ENCODE assay signal across 1 cellular context in genomic region chr20:58388882-58389323, GRCh38.
A peak's percentile ranks its signal among the peaks of the same experiment; 100 is the strongest.
TF ChIP-seq lines count a peak whose summit lies in the region.

Gene VAPB (plus strand): TSS chr20:58389229. CDS start chr20:58389460, 231 bp downstream.

TF ChIP-seq in HepG2, 621 proteins besides CTCF, POLR2A, EP300 and RAD21 (continued from another document and continues in another):
- no peak; the same call in 1 of the 2 replicates for TF ChIP-seq ARID5B (CRISPR knock-in tag; IDR thresholded peaks at IDR 0.05)
- no peak for TF ChIP-seq NPAS2 (CRISPR knock-in tag; IDR thresholded peaks at IDR 0.05; ENCODE audit: borderline replicate concordance)
- TF ChIP-seq ZNF564 (CRISPR knock-in tag; IDR thresholded peaks at IDR 0.05) = peak; percentile 71; the same call in 1 of the 2 replicates
- no peak for TF ChIP-seq PCBP2 (optimal IDR thresholded peaks at IDR 0.05; ENCODE audit: low read depth, low read length, poor library complexity, severe bottlenecking)
- no peak for TF ChIP-seq BATF2 (CRISPR knock-in tag; IDR thresholded peaks at IDR 0.05)
- TF ChIP-seq MAFK (conservative IDR thresholded peaks at IDR 0.05 in 1 of 2, IDR thresholded peaks at IDR 0.05 in 1 of 2; ENCODE audit: low read length in 2 of 2) = no peak
- no peak for TF ChIP-seq ZNF354B (CRISPR knock-in tag; IDR thresholded peaks at IDR 0.05)
- peak; percentile 87; the same call in 1 of the 2 replicates for TF ChIP-seq SNAPC2 (CRISPR knock-in tag; IDR thresholded peaks at IDR 0.05)
- TF ChIP-seq NCOR1 (IDR thresholded peaks at IDR 0.05; ENCODE audit: borderline replicate concordance, low read length) = no peak
- peak; percentile 94 for TF ChIP-seq ZNF607 (CRISPR knock-in tag; IDR thresholded peaks at IDR 0.05; ENCODE audit: borderline replicate concordance)
- TF ChIP-seq TARDBP (CRISPR knock-in tag; IDR thresholded peaks at IDR 0.05) = peak; percentile 88
- TF ChIP-seq ZNF747 (CRISPR knock-in tag; IDR thresholded peaks at IDR 0.05; ENCODE audit: borderline replicate concordance) = no peak
- no peak for TF ChIP-seq TOE1 (CRISPR knock-in tag; IDR thresholded peaks at IDR 0.05)
- TF ChIP-seq FUBP1 (CRISPR knock-in tag; IDR thresholded peaks at IDR 0.05; ENCODE audit: borderline replicate concordance) = no peak
- no peak for TF ChIP-seq CCAR2 (optimal IDR thresholded peaks at IDR 0.05; ENCODE audit: low read depth, low read length)
- no peak for TF ChIP-seq TIGD3 (CRISPR knock-in tag; IDR thresholded peaks at IDR 0.05; ENCODE audit: borderline replicate concordance)
- TF ChIP-seq GLMP (CRISPR knock-in tag; IDR thresholded peaks at IDR 0.05; ENCODE audit: borderline replicate concordance) = no peak
- no peak for TF ChIP-seq SATB2 (CRISPR knock-in tag; IDR thresholded peaks at IDR 0.05)
- peak; percentile 71; the same call in 1 of the 2 replicates for TF ChIP-seq ZNF580 (CRISPR knock-in tag; IDR thresholded peaks at IDR 0.05; ENCODE audit: borderline replicate concordance, low read depth)
- no peak; the same call in 1 of the 2 replicates for TF ChIP-seq MTERF4 (CRISPR knock-in tag; IDR thresholded peaks at IDR 0.05)
- TF ChIP-seq ZNF567 (CRISPR knock-in tag; IDR thresholded peaks at IDR 0.05; ENCODE audit: borderline replicate concordance) = no peak
- TF ChIP-seq ZNF446 (CRISPR knock-in tag; IDR thresholded peaks at IDR 0.05) = no peak
- peak; percentile 99 for TF ChIP-seq GMEB2 (CRISPR knock-in tag; IDR thresholded peaks at IDR 0.05; ENCODE audit: low read depth)
- TF ChIP-seq ZNF136 (CRISPR knock-in tag; IDR thresholded peaks at IDR 0.05; ENCODE audit: low read depth) = no peak
- no peak; the same call in 1 of the 2 replicates for TF ChIP-seq ZFY (CRISPR knock-in tag; IDR thresholded peaks at IDR 0.05)
- TF ChIP-seq TCF12 (IDR thresholded peaks at IDR 0.05) = no peak
- TF ChIP-seq TCF12 (CRISPR knock-in tag; IDR thresholded peaks at IDR 0.05) = no peak
- peak; percentile 28; the same call in 1 of the 2 replicates for TF ChIP-seq ZNF232 (CRISPR knock-in tag; IDR thresholded peaks at IDR 0.05; ENCODE audit: borderline replicate concordance)
- TF ChIP-seq NR2F1 (CRISPR knock-in tag; IDR thresholded peaks at IDR 0.05) = no peak
- no peak; the same call in 1 of the 2 replicates for TF ChIP-seq ZNF335 (CRISPR knock-in tag; IDR thresholded peaks at IDR 0.05)
- peak; percentile 96; the same call in 1 of the 2 replicates for TF ChIP-seq ZSCAN21 (CRISPR knock-in tag; IDR thresholded peaks at IDR 0.05; ENCODE audit: borderline replicate concordance)
- TF ChIP-seq ZNF7 (CRISPR knock-in tag; IDR thresholded peaks at IDR 0.05) = no peak
- no peak for TF ChIP-seq CHD4 (IDR thresholded peaks at IDR 0.05; ENCODE audit: borderline replicate concordance, low read length)
- no peak for TF ChIP-seq AGO2 (optimal IDR thresholded peaks at IDR 0.05; ENCODE audit: low read depth, low read length)
- peak; percentile 72 for TF ChIP-seq TEAD3 (CRISPR knock-in tag; optimal IDR thresholded peaks at IDR 0.05; ENCODE audit: borderline replicate concordance)
- TF ChIP-seq SAFB2 (CRISPR knock-in tag; IDR thresholded peaks at IDR 0.05; ENCODE audit: borderline replicate concordance, low read depth) = peak; percentile 73; the same call in 1 of the 2 replicates
- no peak for TF ChIP-seq GFI1 (CRISPR knock-in tag; IDR thresholded peaks at IDR 0.05; ENCODE audit: borderline replicate concordance)
- TF ChIP-seq TP53 (CRISPR knock-in tag; conservative IDR thresholded peaks at IDR 0.05) = no peak
- no peak for TF ChIP-seq KLF13 (CRISPR knock-in tag; IDR thresholded peaks at IDR 0.05)
- no peak for TF ChIP-seq DDIT3 (CRISPR knock-in tag; IDR thresholded peaks at IDR 0.05)
- no peak for TF ChIP-seq NFE2 (CRISPR knock-in tag; IDR thresholded peaks at IDR 0.05)
- no peak for TF ChIP-seq THYN1 (CRISPR knock-in tag; IDR thresholded peaks at IDR 0.05; ENCODE audit: borderline replicate concordance, low read depth)
- no peak; the same call in 1 of the 2 replicates for TF ChIP-seq RARG (CRISPR knock-in tag; IDR thresholded peaks at IDR 0.05; ENCODE audit: low read depth)
- TF ChIP-seq BCL3 (CRISPR knock-in tag; IDR thresholded peaks at IDR 0.05) = peak; percentile 57; the same call in 1 of the 2 replicates
- TF ChIP-seq ZNF775 (CRISPR knock-in tag; IDR thresholded peaks at IDR 0.05; ENCODE audit: borderline replicate concordance) = no peak
- peak; percentile 68; the same call in 1 of the 2 replicates for TF ChIP-seq ZNF343 (CRISPR knock-in tag; IDR thresholded peaks at IDR 0.05)
- TF ChIP-seq ATAD3A (CRISPR knock-in tag; IDR thresholded peaks at IDR 0.05) = no peak
- no peak for TF ChIP-seq ZNF235 (CRISPR knock-in tag; IDR thresholded peaks at IDR 0.05; ENCODE audit: borderline replicate concordance)
- TF ChIP-seq ZNF891 (CRISPR knock-in tag; IDR thresholded peaks at IDR 0.05) = no peak; the same call in 1 of the 2 replicates
